ENCODE assay signal across 1 cellular context in genomic region chr18:51196811-51197660, GRCh38.
A peak's percentile ranks its signal among the peaks of the same experiment; 100 is the strongest.
TF ChIP-seq lines count a peak whose summit lies in the region.

No MANE protein-coding gene starts in this region.

TF ChIP-seq in K562, 482 proteins besides CTCF, POLR2A, EP300 and RAD21 (continued from another document and continues in another):
- no peak for TF ChIP-seq NCOA4 (IDR thresholded peaks at IDR 0.05; ENCODE audit: partially characterized antibody)
- TF ChIP-seq ESRRA (IDR thresholded peaks at IDR 0.05; ENCODE audit: borderline replicate concordance, low read depth), result no peak
- no peak for TF ChIP-seq GATAD2B (IDR thresholded peaks at IDR 0.05; ENCODE audit: borderline replicate concordance)
- TF ChIP-seq ELF4 (CRISPR knock-in tag; IDR thresholded peaks at IDR 0.05), result no peak
- TF ChIP-seq CXXC5 (CRISPR knock-in tag; IDR thresholded peaks at IDR 0.05), result no peak
- TF ChIP-seq CBX3 (IDR thresholded peaks at IDR 0.05; ENCODE audit: borderline replicate concordance in 1 of 2, low read length in 2 of 2), result no peak
- TF ChIP-seq U2AF2 (optimal IDR thresholded peaks at IDR 0.05; ENCODE audit: low read depth, low read length), result no peak
- TF ChIP-seq ZNF699 (CRISPR knock-in tag; IDR thresholded peaks at IDR 0.05; ENCODE audit: insufficient replicate concordance), result no peak
- TF ChIP-seq, protein P1, sequence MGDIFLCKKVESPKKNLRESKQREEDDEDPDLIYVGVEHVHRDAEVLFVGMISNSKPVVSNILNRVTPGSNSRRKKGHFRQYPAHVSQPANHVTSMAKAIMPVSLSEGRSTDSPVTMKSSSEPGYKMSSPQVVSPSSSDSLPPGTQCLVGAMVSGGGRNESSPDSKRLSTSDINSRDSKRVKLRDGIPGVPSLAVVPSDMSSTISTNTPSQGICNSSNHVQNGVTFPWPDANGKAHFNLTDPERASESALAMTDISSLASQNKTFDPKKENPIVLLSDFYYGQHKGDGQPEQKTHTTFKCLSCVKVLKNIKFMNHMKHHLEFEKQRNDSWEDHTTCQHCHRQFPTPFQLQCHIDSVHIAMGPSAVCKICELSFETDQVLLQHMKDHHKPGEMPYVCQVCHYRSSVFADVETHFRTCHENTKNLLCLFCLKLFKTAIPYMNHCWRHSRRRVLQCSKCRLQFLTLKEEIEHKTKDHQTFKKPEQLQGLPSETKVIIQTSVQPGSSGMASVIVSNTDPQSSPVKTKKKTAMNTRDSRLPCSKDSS (IDR thresholded peaks at IDR 0.05; ENCODE audit: low read depth, partially characterized antibody), result no peak
- TF ChIP-seq, protein P2, sequence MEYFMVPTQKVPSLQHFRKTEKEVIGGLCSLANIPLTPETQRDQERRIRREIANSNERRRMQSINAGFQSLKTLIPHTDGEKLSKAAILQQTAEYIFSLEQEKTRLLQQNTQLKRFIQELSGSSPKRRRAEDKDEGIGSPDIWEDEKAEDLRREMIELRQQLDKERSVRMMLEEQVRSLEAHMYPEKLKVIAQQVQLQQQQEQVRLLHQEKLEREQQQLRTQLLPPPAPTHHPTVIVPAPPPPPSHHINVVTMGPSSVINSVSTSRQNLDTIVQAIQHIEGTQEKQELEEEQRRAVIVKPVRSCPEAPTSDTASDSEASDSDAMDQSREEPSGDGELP (CRISPR knock-in tag; IDR thresholded peaks at IDR 0.05; ENCODE audit: borderline replicate concordance), result no peak
- no peak for TF ChIP-seq ZNF639 (CRISPR knock-in tag; conservative IDR thresholded peaks at IDR 0.05 in 1 of 2, IDR thresholded peaks at IDR 0.05 in 1 of 2)
- TF ChIP-seq, protein P3, sequence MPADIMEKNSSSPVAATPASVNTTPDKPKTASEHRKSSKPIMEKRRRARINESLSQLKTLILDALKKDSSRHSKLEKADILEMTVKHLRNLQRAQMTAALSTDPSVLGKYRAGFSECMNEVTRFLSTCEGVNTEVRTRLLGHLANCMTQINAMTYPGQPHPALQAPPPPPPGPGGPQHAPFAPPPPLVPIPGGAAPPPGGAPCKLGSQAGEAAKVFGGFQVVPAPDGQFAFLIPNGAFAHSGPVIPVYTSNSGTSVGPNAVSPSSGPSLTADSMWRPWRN (IDR thresholded peaks at IDR 0.05; ENCODE audit: low read depth), result no peak
- TF ChIP-seq KDM4B (IDR thresholded peaks at IDR 0.05; ENCODE audit: borderline replicate concordance in 2 of 2, low read depth in 1 of 2), result no peak
- TF ChIP-seq SAFB (IDR thresholded peaks at IDR 0.05; ENCODE audit: borderline replicate concordance, low read depth, low read length), result no peak
- TF ChIP-seq ZNF449 (CRISPR knock-in tag; IDR thresholded peaks at IDR 0.05), result no peak
- TF ChIP-seq, protein P4, sequence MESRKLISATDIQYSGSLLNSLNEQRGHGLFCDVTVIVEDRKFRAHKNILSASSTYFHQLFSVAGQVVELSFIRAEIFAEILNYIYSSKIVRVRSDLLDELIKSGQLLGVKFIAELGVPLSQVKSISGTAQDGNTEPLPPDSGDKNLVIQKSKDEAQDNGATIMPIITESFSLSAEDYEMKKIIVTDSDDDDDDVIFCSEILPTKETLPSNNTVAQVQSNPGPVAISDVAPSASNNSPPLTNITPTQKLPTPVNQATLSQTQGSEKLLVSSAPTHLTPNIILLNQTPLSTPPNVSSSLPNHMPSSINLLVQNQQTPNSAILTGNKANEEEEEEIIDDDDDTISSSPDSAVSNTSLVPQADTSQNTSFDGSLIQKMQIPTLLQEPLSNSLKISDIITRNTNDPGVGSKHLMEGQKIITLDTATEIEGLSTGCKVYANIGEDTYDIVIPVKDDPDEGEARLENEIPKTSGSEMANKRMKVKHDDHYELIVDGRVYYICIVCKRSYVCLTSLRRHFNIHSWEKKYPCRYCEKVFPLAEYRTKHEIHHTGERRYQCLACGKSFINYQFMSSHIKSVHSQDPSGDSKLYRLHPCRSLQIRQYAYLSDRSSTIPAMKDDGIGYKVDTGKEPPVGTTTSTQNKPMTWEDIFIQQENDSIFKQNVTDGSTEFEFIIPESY (CRISPR knock-in tag; IDR thresholded peaks at IDR 0.05), result no peak
- TF ChIP-seq SRF (CRISPR knock-in tag; IDR thresholded peaks at IDR 0.05), result no peak
- TF ChIP-seq YY1 (IDR thresholded peaks at IDR 0.05; ENCODE audit: borderline replicate concordance in 1 of 3, control insufficient read depth in 1 of 3, extremely low read depth in 1 of 3, insufficient read depth in 3 of 3, insufficient read length in 1 of 3, insufficient replicate concordance in 2 of 3, low read depth in 1 of 3, low read length in 2 of 3), result peak; percentile 24 to 71 (median 62)
- TF ChIP-seq, protein P5, sequence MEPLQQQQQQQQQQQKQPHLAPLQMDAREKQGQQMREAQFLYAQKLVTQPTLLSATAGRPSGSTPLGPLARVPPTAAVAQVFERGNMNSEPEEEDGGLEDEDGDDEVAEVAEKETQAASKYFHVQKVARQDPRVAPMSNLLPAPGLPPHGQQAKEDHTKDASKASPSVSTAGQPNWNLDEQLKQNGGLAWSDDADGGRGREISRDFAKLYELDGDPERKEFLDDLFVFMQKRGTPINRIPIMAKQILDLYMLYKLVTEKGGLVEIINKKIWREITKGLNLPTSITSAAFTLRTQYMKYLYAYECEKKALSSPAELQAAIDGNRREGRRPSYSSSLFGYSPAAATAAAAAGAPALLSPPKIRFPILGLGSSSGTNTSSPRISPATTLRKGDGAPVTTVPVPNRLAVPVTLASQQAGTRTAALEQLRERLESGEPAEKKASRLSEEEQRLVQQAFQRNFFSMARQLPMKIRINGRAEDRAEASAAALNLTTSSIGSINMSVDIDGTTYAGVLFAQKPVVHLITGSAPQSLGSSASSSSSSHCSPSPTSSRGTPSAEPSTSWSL (CRISPR knock-in tag; IDR thresholded peaks at IDR 0.05; ENCODE audit: borderline replicate concordance), result no peak
- TF ChIP-seq ELK1 (CRISPR knock-in tag; IDR thresholded peaks at IDR 0.05), result no peak
- TF ChIP-seq ZNF197 (CRISPR knock-in tag; IDR thresholded peaks at IDR 0.05; ENCODE audit: low read depth), result no peak
- TF ChIP-seq POLR2G (IDR thresholded peaks at IDR 0.05; ENCODE audit: low read depth, low read length), result peak; percentile 80
- TF ChIP-seq, protein P6, sequence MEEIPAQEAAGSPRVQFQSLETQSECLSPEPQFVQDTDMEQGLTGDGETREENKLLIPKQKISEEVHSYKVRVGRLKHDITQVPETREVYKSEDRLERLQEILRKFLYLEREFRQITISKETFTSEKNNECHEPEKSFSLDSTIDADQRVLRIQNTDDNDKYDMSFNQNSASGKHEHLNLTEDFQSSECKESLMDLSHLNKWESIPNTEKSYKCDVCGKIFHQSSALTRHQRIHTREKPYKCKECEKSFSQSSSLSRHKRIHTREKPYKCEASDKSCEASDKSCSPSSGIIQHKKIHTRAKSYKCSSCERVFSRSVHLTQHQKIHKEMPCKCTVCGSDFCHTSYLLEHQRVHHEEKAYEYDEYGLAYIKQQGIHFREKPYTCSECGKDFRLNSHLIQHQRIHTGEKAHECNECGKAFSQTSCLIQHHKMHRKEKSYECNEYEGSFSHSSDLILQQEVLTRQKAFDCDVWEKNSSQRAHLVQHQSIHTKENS (CRISPR knock-in tag; IDR thresholded peaks at IDR 0.05), result no peak
- TF ChIP-seq ZNF644 (tag; IDR thresholded peaks at IDR 0.05; ENCODE audit: low read depth), result no peak
- TF ChIP-seq HIVEP1 (CRISPR knock-in tag; IDR thresholded peaks at IDR 0.05), result no peak
- TF ChIP-seq ZNF785 (CRISPR knock-in tag; IDR thresholded peaks at IDR 0.05), result no peak
- no peak for TF ChIP-seq GMEB1 (CRISPR knock-in tag; IDR thresholded peaks at IDR 0.05)
- TF ChIP-seq IFI16 (CRISPR knock-in tag; IDR thresholded peaks at IDR 0.05), result no peak
- TF ChIP-seq FOXK1 (CRISPR knock-in tag; IDR thresholded peaks at IDR 0.05; ENCODE audit: borderline replicate concordance), result no peak
- no peak for TF ChIP-seq CREB1 (IDR thresholded peaks at IDR 0.05)
- TF ChIP-seq CREB1 (CRISPR knock-in tag; IDR thresholded peaks at IDR 0.05), result no peak
- no peak for TF ChIP-seq EP400 (IDR thresholded peaks at IDR 0.05)
- TF ChIP-seq, protein P7, sequence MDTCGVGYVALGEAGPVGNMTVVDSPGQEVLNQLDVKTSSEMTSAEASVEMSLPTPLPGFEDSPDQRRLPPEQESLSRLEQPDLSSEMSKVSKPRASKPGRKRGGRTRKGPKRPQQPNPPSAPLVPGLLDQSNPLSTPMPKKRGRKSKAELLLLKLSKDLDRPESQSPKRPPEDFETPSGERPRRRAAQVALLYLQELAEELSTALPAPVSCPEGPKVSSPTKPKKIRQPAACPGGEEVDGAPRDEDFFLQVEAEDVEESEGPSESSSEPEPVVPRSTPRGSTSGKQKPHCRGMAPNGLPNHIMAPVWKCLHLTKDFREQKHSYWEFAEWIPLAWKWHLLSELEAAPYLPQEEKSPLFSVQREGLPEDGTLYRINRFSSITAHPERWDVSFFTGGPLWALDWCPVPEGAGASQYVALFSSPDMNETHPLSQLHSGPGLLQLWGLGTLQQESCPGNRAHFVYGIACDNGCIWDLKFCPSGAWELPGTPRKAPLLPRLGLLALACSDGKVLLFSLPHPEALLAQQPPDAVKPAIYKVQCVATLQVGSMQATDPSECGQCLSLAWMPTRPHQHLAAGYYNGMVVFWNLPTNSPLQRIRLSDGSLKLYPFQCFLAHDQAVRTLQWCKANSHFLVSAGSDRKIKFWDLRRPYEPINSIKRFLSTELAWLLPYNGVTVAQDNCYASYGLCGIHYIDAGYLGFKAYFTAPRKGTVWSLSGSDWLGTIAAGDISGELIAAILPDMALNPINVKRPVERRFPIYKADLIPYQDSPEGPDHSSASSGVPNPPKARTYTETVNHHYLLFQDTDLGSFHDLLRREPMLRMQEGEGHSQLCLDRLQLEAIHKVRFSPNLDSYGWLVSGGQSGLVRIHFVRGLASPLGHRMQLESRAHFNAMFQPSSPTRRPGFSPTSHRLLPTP (IDR thresholded peaks at IDR 0.05; ENCODE audit: borderline replicate concordance, extremely low read depth, insufficient read length), result no peak
- TF ChIP-seq POLR2H (tag; IDR thresholded peaks at IDR 0.05; ENCODE audit: low read depth), result peak; percentile 56
- TF ChIP-seq TCF15 (CRISPR knock-in tag; IDR thresholded peaks at IDR 0.05), result no peak
- peak; percentile 18 for TF ChIP-seq CHD1 (IDR thresholded peaks at IDR 0.05; ENCODE audit: low read length)
- no peak for TF ChIP-seq ZSCAN32 (CRISPR knock-in tag; IDR thresholded peaks at IDR 0.05)
- no peak for TF ChIP-seq SREBF1 (IDR thresholded peaks at IDR 0.05; ENCODE audit: borderline replicate concordance, low read depth, low read length)
- TF ChIP-seq, protein P8, sequence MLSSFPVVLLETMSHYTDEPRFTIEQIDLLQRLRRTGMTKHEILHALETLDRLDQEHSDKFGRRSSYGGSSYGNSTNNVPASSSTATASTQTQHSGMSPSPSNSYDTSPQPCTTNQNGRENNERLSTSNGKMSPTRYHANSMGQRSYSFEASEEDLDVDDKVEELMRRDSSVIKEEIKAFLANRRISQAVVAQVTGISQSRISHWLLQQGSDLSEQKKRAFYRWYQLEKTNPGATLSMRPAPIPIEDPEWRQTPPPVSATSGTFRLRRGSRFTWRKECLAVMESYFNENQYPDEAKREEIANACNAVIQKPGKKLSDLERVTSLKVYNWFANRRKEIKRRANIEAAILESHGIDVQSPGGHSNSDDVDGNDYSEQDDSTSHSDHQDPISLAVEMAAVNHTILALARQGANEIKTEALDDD (IDR thresholded peaks at IDR 0.05), result no peak
- TF ChIP-seq ZNF316 (IDR thresholded peaks at IDR 0.05), result no peak
